In genomic region chr17:56896217-56896967, GRCh38 we compare ENCODE assay signal across 26 cellular contexts.
"Had no signal": no experiment of that assay in that cellular context is flagged by ENCODE, and none has a peak within 500 bp of the region (broad histone marks: within the 10 kb centered on the region; RNA-seq: fewer than 3 reads in every experiment).

No MANE protein-coding gene starts in this region.

- H3K27me3 ChIP-seq: body of pancreas, foreskin keratinocyte, hepatocyte, right lobe of liver, suprapubic skin, transverse colon, vagina had no signal

- H3K9me3 Mint-ChIP-seq: activated naive CD8-positive, alpha-beta T cell treated with anti-CD3 and anti-CD28 coated beads, Interleukin-2, amount 50 U/mL, for 24 hours; activated T-helper 1 cell treated with anti-CD3 and anti-CD28 coated beads, Interleukin-12 subunit alpha, Interleukin-12 subunit beta, Interleukin-2, Interleukin-4 antibody, amounts not matched to agents 30 ng/mL and 10 ng/mL and 1 ng/mL, durations not matched to agents 14 hours and 24 hours and 36 hours; naive B cell; stimulated activated effector memory CD8-positive, alpha-beta T cell treated with anti-CD3 and anti-CD28 coated beads, Interleukin-12 subunit alpha, Interleukin-12 subunit beta, amount 100 ng/mL, for 72 hours; stimulated activated naive CD8-positive, alpha-beta T cell treated with anti-CD3 and anti-CD28 coated beads, Interleukin-15, amount 100 ng/mL, for 72 hours had no signal

- FAIRE-seq: small intestine had no signal

- H3K79me2 ChIP-seq: hepatocyte had no signal

- H3K27ac Mint-ChIP-seq: activated naive CD8-positive, alpha-beta T cell treated with anti-CD3 and anti-CD28 coated beads, Interleukin-2, amount 50 U/mL, for 24 hours; stimulated activated naive CD8-positive, alpha-beta T cell treated with anti-CD3 and anti-CD28 coated beads, Interleukin-15, amount 100 ng/mL, for 72 hours had no signal

- ATAC-seq: activated CD8-positive, alpha-beta T cell treated with anti-CD3 and anti-CD28 coated beads, Interleukin-2, amount 10 ng/mL, durations not matched to agents 7 days and 5 days; activated naive CD8-positive, alpha-beta T cell treated with anti-CD3 and anti-CD28 coated beads, Interleukin-2, amount 50 U/mL, for 24 hours; foreskin keratinocyte; right lobe of liver; stimulated activated effector memory CD8-positive, alpha-beta T cell treated with anti-CD3 and anti-CD28 coated beads, Interleukin-12 subunit alpha, Interleukin-12 subunit beta, amount 100 ng/mL, for 72 hours; stimulated activated naive CD8-positive, alpha-beta T cell treated with anti-CD3 and anti-CD28 coated beads, Interleukin-15, amount 100 ng/mL, for 72 hours had no signal

- H3K27me3 Mint-ChIP-seq: activated naive CD8-positive, alpha-beta T cell treated with anti-CD3 and anti-CD28 coated beads, Interleukin-2, amount 50 U/mL, for 24 hours; naive B cell; stimulated activated naive CD8-positive, alpha-beta T cell treated with anti-CD3 and anti-CD28 coated beads, Interleukin-15, amount 100 ng/mL, for 72 hours had no signal

- H3K4me3 ChIP-seq: body of pancreas, hepatocyte, right lobe of liver, suprapubic skin, transverse colon, vagina had no signal

- H2AFZ ChIP-seq: hepatocyte had no signal

- H3K4me2 ChIP-seq: hepatocyte had no signal

- H3K27ac ChIP-seq: body of pancreas, foreskin keratinocyte, hepatocyte, suprapubic skin, vagina had no signal

- H3K4me1 ChIP-seq: body of pancreas, foreskin keratinocyte, right lobe of liver had no signal

- DNase-seq: activated CD4-positive, alpha-beta T cell treated with anti-CD3 and anti-CD28 coated beads for 1 hour; activated CD4-positive, alpha-beta T cell treated with anti-CD3 and anti-CD28 coated beads, Interleukin-2, amount 50 U/mL, for 1 hour; activated CD8-positive, alpha-beta T cell treated with anti-CD3 and anti-CD28 coated beads, Interleukin-2, amount 10 ng/mL, durations not matched to agents 7 days and 5 days; activated gamma-delta T cell; activated naive CD4-positive, alpha-beta T cell treated with anti-CD3 and anti-CD28 coated beads, Interleukin-2, amount 50 U/mL, for 16 hours; activated naive CD8-positive, alpha-beta T cell treated with anti-CD3 and anti-CD28 coated beads, Interleukin-2, amount 50 U/mL, for 24 hours; central memory CD4-positive, alpha-beta T cell; dermis blood vessel endothelial cell; effector CD8-positive, alpha-beta T cell; foreskin keratinocyte; kidney glomerular epithelial cell; mesenchymal stem cell; naive B cell; occipital lobe; right lobe of liver; stimulated activated CD4-positive, alpha-beta T cell treated with anti-CD3 and anti-CD28 coated beads, Interleukin-2, amount 100 ng/mL, for 24 hours; stimulated activated naive CD8-positive, alpha-beta T cell treated with anti-CD3 and anti-CD28 coated beads, Interleukin-15, amount 100 ng/mL, for 72 hours had no signal

- H3K9me3 ChIP-seq: body of pancreas, right lobe of liver, suprapubic skin, transverse colon, vagina had no signal

- H3K4me3 Mint-ChIP-seq: activated CD8-positive, alpha-beta T cell treated with anti-CD3 and anti-CD28 coated beads, Interleukin-2, amount 10 ng/mL, durations not matched to agents 7 days and 5 days; activated naive CD8-positive, alpha-beta T cell treated with anti-CD3 and anti-CD28 coated beads, Interleukin-2, amount 50 U/mL, for 24 hours; activated T-helper 1 cell treated with anti-CD3 and anti-CD28 coated beads, Interleukin-12 subunit alpha, Interleukin-12 subunit beta, Interleukin-2, Interleukin-4 antibody, amounts not matched to agents 30 ng/mL and 10 ng/mL and 1 ng/mL, durations not matched to agents 14 hours and 24 hours and 36 hours; neural crest cell; stimulated activated effector memory CD8-positive, alpha-beta T cell treated with anti-CD3 and anti-CD28 coated beads, Interleukin-12 subunit alpha, Interleukin-12 subunit beta, amount 100 ng/mL, for 72 hours; stimulated activated naive CD8-positive, alpha-beta T cell treated with anti-CD3 and anti-CD28 coated beads, Interleukin-15, amount 100 ng/mL, for 72 hours had no signal
